23 cellular contexts compared by ENCODE assay signal in the genomic region with DNA sequence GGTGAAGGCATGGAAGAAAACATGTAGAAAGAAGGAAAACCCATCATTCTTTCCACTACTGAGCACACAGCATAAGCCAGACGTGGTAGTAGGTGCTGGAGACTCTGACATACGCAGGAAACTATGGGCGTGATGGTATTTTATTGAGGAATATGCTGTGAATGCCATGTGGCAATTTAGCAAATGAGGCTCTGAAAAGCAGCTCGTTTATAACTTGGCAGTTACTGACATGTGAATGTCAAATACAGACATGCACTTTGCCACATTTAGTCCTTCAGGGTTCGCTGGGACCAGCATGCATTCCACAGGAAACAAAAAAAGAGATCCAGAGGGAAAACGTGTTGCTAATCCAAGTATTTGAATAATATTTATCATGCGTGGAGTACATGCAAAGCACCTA.
DNase-seq lines count a peak whose midpoint lies in the region; ATAC-seq and TF ChIP-seq lines count a peak whose summit lies in the region.
"Had no signal": no experiment of that assay in that cellular context is flagged by ENCODE, and none has a peak within 500 bp of the region (broad histone marks: within the 10 kb centered on the region; RNA-seq: fewer than 3 reads in every experiment).

No MANE protein-coding gene starts in this region.

- H3K79me2 ChIP-seq in neural cell (replicated peaks; ENCODE audit: insufficient read depth, low read length), result no peaks in the 10 kb centered on the region

- DNase-seq in NCI-H2171 treated with DMSO at 0.1 percent for 48 hours (lab: John Stamatoyannopoulos, UW) (peak; percentile 32), NCI-H2171 (lab: John Stamatoyannopoulos, UW) (no peak), NCI-H526 (lab: John Stamatoyannopoulos, UW) (peak; percentile 97 to 98)
- DNase-seq in activated T-cell treated with anti-CD3 and anti-CD28 coated beads, Interleukin-2, amount 50 U/mL, for 72 hours, result no peak
- DNase-seq: 8988T; ACHN; AML-193; BE2C; CD4-positive, alpha-beta T cell; CD8-positive, alpha-beta memory T cell; DMS153; DND-41; GDM1; H9 had no signal

- no peaks in the 10 kb centered on the region for H3K9me3 ChIP-seq in neural cell (ENCODE audit: low read length)
- H3K9me3 ChIP-seq: BE2C had no signal

- H3K36me3 ChIP-seq in neural cell (ENCODE audit: insufficient read depth, low read length), result no peaks in the 10 kb centered on the region
- H3K36me3 ChIP-seq: BE2C; BLaER1 treated with 17β-estradiol and CSF1 and Interleukin-3, amounts not matched to agents 10 nM and 100 nM had no signal

- TF ChIP-seq CTCF in neural cell (IDR thresholded peaks at IDR 0.05; ENCODE audit: poor library complexity, severe bottlenecking), result no peak

- TF ChIP-seq EP300 in neural cell (conservative IDR thresholded peaks at IDR 0.05; ENCODE audit: poor library complexity, severe bottlenecking), result peak; percentile 84

- no peaks in the 10 kb centered on the region for H4K20me1 ChIP-seq in neural cell (ENCODE audit: insufficient read depth)
- H4K20me1 ChIP-seq: BLaER1 treated with 17β-estradiol and CSF1 and Interleukin-3, amounts not matched to agents 10 nM and 100 nM had no signal

- H3K27me3 ChIP-seq in neural cell (ENCODE audit: insufficient read depth, low read depth, low read length), result no peaks in the 10 kb centered on the region
- H3K27me3 ChIP-seq: BLaER1 treated with 17β-estradiol and CSF1 and Interleukin-3, amounts not matched to agents 10 nM and 100 nM had no signal

- H3F3A ChIP-seq in neural cell (ENCODE audit: insufficient read depth, low read length, poor library complexity, severe bottlenecking), result no peaks in the 10 kb centered on the region

- H3K4me2 ChIP-seq in neural cell (ENCODE audit: low read length), result no peak overlapping the region
- H3K4me2 ChIP-seq: A549; BLaER1 treated with 17β-estradiol and CSF1 and Interleukin-3, amounts not matched to agents 10 nM and 100 nM; GM23338 had no signal

- H3K9ac ChIP-seq in neural cell (ENCODE audit: low read length), result no peak overlapping the region
- H3K9ac ChIP-seq: BLaER1 treated with 17β-estradiol and CSF1 and Interleukin-3, amounts not matched to agents 10 nM and 100 nM had no signal

- no peaks in the 10 kb centered on the region for H3K9me2 ChIP-seq in neural cell (ENCODE audit: insufficient read depth, low read length)

- H3K9me3 Mint-ChIP-seq in activated T-cell treated with anti-CD3 and anti-CD28 coated beads, Interleukin-2, amount 50 U/mL, for 72 hours, result peaks cover 5 to 6% of the 10 kb centered on the region in 2 donors
- H3K9me3 Mint-ChIP-seq: GM23338 had no signal

- peak overlapping the region; percentile 39 for H3K4me3 ChIP-seq in neural cell (ENCODE audit: low read length)
- H3K4me3 ChIP-seq: A549; BLaER1 treated with 17β-estradiol and CSF1 and Interleukin-3, amounts not matched to agents 10 nM and 100 nM; GM12878; GM23338 had no signal

- H3K27me3 Mint-ChIP-seq in activated T-cell treated with anti-CD3 and anti-CD28 coated beads, Interleukin-2, amount 50 U/mL, for 72 hours (ENCODE audit: low read depth), result peaks cover 47% of the 10 kb centered on the region

- H3K4me3 Mint-ChIP-seq in activated T-cell treated with anti-CD3 and anti-CD28 coated beads, Interleukin-2, amount 50 U/mL, for 72 hours, result no peak overlapping the region
- H3K4me3 Mint-ChIP-seq: CD14-positive monocyte; CD4-positive, alpha-beta T cell; CD8-positive, alpha-beta memory T cell; GM23338; H9 had no signal

- H3K27ac ChIP-seq in neural cell (ENCODE audit: low read length), result no peak overlapping the region
- H3K27ac ChIP-seq: A549; BLaER1 treated with 17β-estradiol and CSF1 and Interleukin-3, amounts not matched to agents 10 nM and 100 nM had no signal

- no peak for ATAC-seq in HG02610 (IDR thresholded peaks at IDR 0.05; ENCODE audit: unreplicated experiment)
- ATAC-seq in GM18861 (IDR thresholded peaks at IDR 0.05; ENCODE audit: unreplicated experiment), result no peak
- no peak for ATAC-seq in activated T-cell treated with anti-CD3 and anti-CD28 coated beads, Interleukin-2, amount 50 U/mL, for 72 hours (replicated peaks in 1 of 2)
- ATAC-seq: A549, GM12878, GM23338, HCT116 had no signal

- no peak overlapping the region for H2AFZ ChIP-seq in neural cell (ENCODE audit: low read depth, low read length)
- H2AFZ ChIP-seq: GM23338 had no signal

- no peak overlapping the region for H3K27ac Mint-ChIP-seq in activated T-cell treated with anti-CD3 and anti-CD28 coated beads, Interleukin-2, amount 50 U/mL, for 72 hours
- H3K27ac Mint-ChIP-seq: CD14-positive monocyte; CD4-positive, alpha-beta T cell; CD8-positive, alpha-beta memory T cell; GM23338; H9 had no signal

- no peak for TF ChIP-seq RAD21 in neural cell (conservative IDR thresholded peaks at IDR 0.05)

- peaks cover 2 to 3% of the 10 kb centered on the region in 2 donors for H3K36me3 Mint-ChIP-seq in activated T-cell treated with anti-CD3 and anti-CD28 coated beads, Interleukin-2, amount 50 U/mL, for 72 hours (ENCODE audit: insufficient read depth in 2 of 2)
- H3K36me3 Mint-ChIP-seq: CD14-positive monocyte had no signal

- H3K4me1 Mint-ChIP-seq in activated T-cell treated with anti-CD3 and anti-CD28 coated beads, Interleukin-2, amount 50 U/mL, for 72 hours (ENCODE audit: low read depth), result no peaks in the 10 kb centered on the region

TF ChIP-seq in neural cell, 6 proteins besides CTCF, POLR2A, EP300 and RAD21:
- TF ChIP-seq POLR2AphosphoS5 (IDR thresholded peaks at IDR 0.05), result peak; percentile 70
- peak; percentile 67 for TF ChIP-seq MXI1 (conservative IDR thresholded peaks at IDR 0.05; ENCODE audit: poor library complexity, severe bottlenecking)
- TF ChIP-seq TAF1 (IDR thresholded peaks at IDR 0.05; ENCODE audit: low read depth), result no peak

Comparison
In these comparisons a context has a peak if more than half of its experiments do, and no peak if none do; other contexts are left out.
1. DNase-seq: peak in NCI-H2171 treated with DMSO at 0.1 percent for 48 hours (single experiment) and NCI-H526 (2 of 2); none in NCI-H2171 (single experiment) and activated T-cell treated with anti-CD3 and anti-CD28 coated beads, Interleukin-2, amount 50 U/mL, for 72 hours (0 of 2).